ENCODE assay signal across 22 cellular contexts in the genomic region with DNA sequence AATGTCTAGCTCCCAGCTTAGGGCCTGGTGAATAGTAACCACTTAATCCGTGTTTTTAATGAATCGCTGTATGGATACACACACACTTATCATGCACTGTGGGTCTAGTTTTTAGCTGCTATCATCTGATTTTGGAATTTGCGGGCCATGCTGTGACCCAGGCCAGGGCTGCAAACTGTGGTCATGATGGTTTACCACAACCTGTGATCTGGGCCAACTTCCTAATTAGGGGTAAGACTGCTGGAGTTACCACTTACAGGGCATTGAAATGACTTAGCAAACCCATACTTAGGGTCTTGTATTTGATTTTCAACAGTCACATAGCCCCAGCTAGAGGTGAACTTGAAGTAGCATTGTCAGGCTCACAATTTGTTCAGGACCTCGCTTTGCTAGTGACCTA. TPM values are rescaled to one million over a fixed set of nuclear protein-coding genes. Genes with fewer than 3 reads are reported as not detected.
"Had no signal": no experiment of that assay in that cellular context is flagged by ENCODE, and none has a peak within 500 bp of the region (broad histone marks: within the 10 kb centered on the region; RNA-seq: fewer than 3 reads in every experiment).

No MANE protein-coding gene starts in this region.

- H3K79me2 ChIP-seq: parathyroid adenoma had no signal

- H3K27ac ChIP-seq: brain microvascular endothelial cell, dorsolateral prefrontal cortex, parathyroid adenoma, sigmoid colon, thoracic aorta, upper lobe of left lung had no signal

- H3K27ac Mint-ChIP-seq: activated CD4-positive, alpha-beta memory T cell treated with anti-CD3 and anti-CD28 coated beads, Interleukin-2, amount 10 ng/mL, durations not matched to agents 7 days and 5 days; activated CD8-positive, alpha-beta memory T cell treated with anti-CD3 and anti-CD28 coated beads, Interleukin-2, amount 10 ng/mL, durations not matched to agents 7 days and 5 days; activated naive CD8-positive, alpha-beta T cell treated with anti-CD3 and anti-CD28 coated beads, Interleukin-2, amount 10 ng/mL, durations not matched to agents 7 days and 5 days; natural killer cell treated with Interleukin-12 subunit alpha and Interleukin-12 subunit beta and Interleukin-15 and Interleukin-18, amount 100 ng/mL, for 72 hours; stimulated activated naive B cell treated with anti-CD40 and anti-IgM and Interleukin-4, amounts not matched to agents 10 μg/mL and 1 μg/mL and 100 μg/mL, for 72 hours had no signal

- H3K36me3 ChIP-seq: brain microvascular endothelial cell, sigmoid colon, thoracic aorta, upper lobe of left lung had no signal

- H3K27me3 ChIP-seq: brain microvascular endothelial cell, upper lobe of left lung had no signal

- H3K4me1 Mint-ChIP-seq: activated CD4-positive, alpha-beta memory T cell treated with anti-CD3 and anti-CD28 coated beads, Interleukin-2, amount 10 ng/mL, durations not matched to agents 7 days and 5 days; activated naive CD8-positive, alpha-beta T cell treated with anti-CD3 and anti-CD28 coated beads, Interleukin-2, amount 10 ng/mL, durations not matched to agents 7 days and 5 days; stimulated activated naive B cell treated with anti-CD40 and anti-IgM and Interleukin-4, amounts not matched to agents 10 μg/mL and 1 μg/mL and 100 μg/mL, for 72 hours had no signal

- ATAC-seq: activated CD8-positive, alpha-beta memory T cell treated with anti-CD3 and anti-CD28 coated beads, Interleukin-2, amount 10 ng/mL, durations not matched to agents 7 days and 5 days; left colon; natural killer cell treated with Interleukin-12 subunit alpha and Interleukin-12 subunit beta and Interleukin-15 and Interleukin-18, amount 100 ng/mL, for 72 hours; stimulated activated naive B cell treated with anti-CD40 and anti-IgM and Interleukin-4, amounts not matched to agents 10 μg/mL and 1 μg/mL and 100 μg/mL, for 72 hours had no signal

- DNase-seq: activated CD4-positive, alpha-beta memory T cell treated with anti-CD3 and anti-CD28 coated beads, Interleukin-2, amount 10 ng/mL, durations not matched to agents 7 days and 5 days; activated CD4-positive, alpha-beta T cell treated with anti-CD3 and anti-CD28 coated beads for 48 hours; activated CD4-positive, CD25-positive, alpha-beta regulatory T cell; activated CD8-positive, alpha-beta memory T cell treated with anti-CD3 and anti-CD28 coated beads, Interleukin-2, amount 10 ng/mL, durations not matched to agents 7 days and 5 days; activated naive CD4-positive, alpha-beta T cell treated with Interleukin-2 at 50 U/mL for 16 hours; activated naive CD8-positive, alpha-beta T cell treated with anti-CD3 and anti-CD28 coated beads, Interleukin-2, amount 10 ng/mL, durations not matched to agents 7 days and 5 days; amygdala; brain microvascular endothelial cell; central memory CD4-positive, alpha-beta T cell; dorsolateral prefrontal cortex; foreskin fibroblast; hippocampal formation; islet precursor cell; left colon; sigmoid colon; stimulated activated naive B cell treated with anti-CD40 and anti-IgM and Interleukin-4, amounts not matched to agents 10 μg/mL and 1 μg/mL and 100 μg/mL, for 72 hours; upper lobe of left lung had no signal

- H3K36me3 Mint-ChIP-seq: activated CD8-positive, alpha-beta memory T cell treated with anti-CD3 and anti-CD28 coated beads, Interleukin-2, amount 10 ng/mL, durations not matched to agents 7 days and 5 days; activated naive CD8-positive, alpha-beta T cell treated with anti-CD3 and anti-CD28 coated beads, Interleukin-2, amount 10 ng/mL, durations not matched to agents 7 days and 5 days; natural killer cell treated with Interleukin-12 subunit alpha and Interleukin-12 subunit beta and Interleukin-15 and Interleukin-18, amount 100 ng/mL, for 72 hours; stimulated activated naive B cell treated with anti-CD40 and anti-IgM and Interleukin-4, amounts not matched to agents 10 μg/mL and 1 μg/mL and 100 μg/mL, for 72 hours had no signal

- H3K9me3 ChIP-seq: sigmoid colon, thoracic aorta, upper lobe of left lung had no signal

- H3K9me3 Mint-ChIP-seq: activated CD4-positive, alpha-beta memory T cell treated with anti-CD3 and anti-CD28 coated beads, Interleukin-2, amount 10 ng/mL, durations not matched to agents 7 days and 5 days; activated naive CD8-positive, alpha-beta T cell treated with anti-CD3 and anti-CD28 coated beads, Interleukin-2, amount 10 ng/mL, durations not matched to agents 7 days and 5 days; natural killer cell treated with Interleukin-12 subunit alpha and Interleukin-12 subunit beta and Interleukin-15 and Interleukin-18, amount 100 ng/mL, for 72 hours; stimulated activated naive B cell treated with anti-CD40 and anti-IgM and Interleukin-4, amounts not matched to agents 10 μg/mL and 1 μg/mL and 100 μg/mL, for 72 hours had no signal

- H3K9ac ChIP-seq: parathyroid adenoma had no signal

- H3K4me3 ChIP-seq: dorsolateral prefrontal cortex, lung, sigmoid colon, thoracic aorta, upper lobe of left lung had no signal

- H2AFZ ChIP-seq: parathyroid adenoma had no signal

- H3K4me3 Mint-ChIP-seq: activated CD4-positive, alpha-beta memory T cell treated with anti-CD3 and anti-CD28 coated beads, Interleukin-2, amount 10 ng/mL, durations not matched to agents 7 days and 5 days; activated CD8-positive, alpha-beta memory T cell treated with anti-CD3 and anti-CD28 coated beads, Interleukin-2, amount 10 ng/mL, durations not matched to agents 7 days and 5 days; activated naive CD8-positive, alpha-beta T cell treated with anti-CD3 and anti-CD28 coated beads, Interleukin-2, amount 10 ng/mL, durations not matched to agents 7 days and 5 days; natural killer cell treated with Interleukin-12 subunit alpha and Interleukin-12 subunit beta and Interleukin-15 and Interleukin-18, amount 100 ng/mL, for 72 hours; stimulated activated naive B cell treated with anti-CD40 and anti-IgM and Interleukin-4, amounts not matched to agents 10 μg/mL and 1 μg/mL and 100 μg/mL, for 72 hours had no signal

- H3K4me1 ChIP-seq: parathyroid adenoma, upper lobe of left lung had no signal

- H3K27me3 Mint-ChIP-seq: activated CD4-positive, alpha-beta memory T cell treated with anti-CD3 and anti-CD28 coated beads, Interleukin-2, amount 10 ng/mL, durations not matched to agents 7 days and 5 days had no signal

RNA-seq across cellular contexts. Expression of gene EGFL6, which starts 34.0 kb away (rescaled TPM):
- total RNA-seq: glomerular endothelial cell, sigmoid colon, thoracic aorta had no signal
